Comparison of ENCODE assay signal across 8 cellular contexts in genomic region chr7:74253975-74254857, GRCh38. TPM values are rescaled to one million over a fixed set of nuclear protein-coding genes. Genes with fewer than 3 reads are reported as not detected.
DNase-seq lines count a peak whose midpoint lies in the region; ATAC-seq, FAIRE-seq and TF ChIP-seq lines count a peak whose summit lies in the region.

Gene RFC2 (minus strand): TSS chr7:74254399. CDS start chr7:74254383, 16 bp downstream.

- WGBS in prostate gland: under 1% methylated on average over 63 of the region's 83 CpGs
- under 1% methylated on average over 83 of the region's 83 CpGs for WGBS in urinary bladder

- H3K4me3 ChIP-seq in left ventricle myocardium inferior (peak within 1 kb of the TSS; percentile 90), prostate gland (peak within 1 kb of the TSS; percentile 80 to 85), urinary bladder (ENCODE audit: low read depth, low read length) (peak within 1 kb of the TSS; percentile 74)

- TF ChIP-seq CTCF in left ventricle myocardium inferior (IDR thresholded peaks at IDR 0.05; ENCODE audit: borderline replicate concordance): peak; percentile 60
- peak; percentile 30 to 92 (median 56) for TF ChIP-seq CTCF in prostate gland (IDR thresholded peaks at IDR 0.05)

- FAIRE-seq in GM12891 (lab: Jason Lieb, UNC): peak; percentile 97

- H3K27ac ChIP-seq in left ventricle myocardium inferior (replicated peaks) (peak within 1 kb of the TSS; percentile 96), prostate gland (peak within 1 kb of the TSS; percentile 88 to 96), urinary bladder (ENCODE audit: low read depth) (peak within 1 kb of the TSS; percentile 92)

- H3K27me3 ChIP-seq in left ventricle myocardium inferior (ENCODE audit: low read depth) (no peaks in the 10 kb centered on the region), prostate gland (replicated peaks; ENCODE audit: insufficient read depth) (no peaks in the 10 kb centered on the region)

- TF ChIP-seq POLR2A in GM12891 (IDR thresholded peaks at IDR 0.05; ENCODE audit: low read depth, low read length): peak; percentile 58
- TF ChIP-seq POLR2A in prostate gland (IDR thresholded peaks at IDR 0.05): peak; percentile 87

- peak; percentile 92 for ATAC-seq in HG02840 (IDR thresholded peaks at IDR 0.05; ENCODE audit: low FRiP score, unreplicated experiment)

- intact Hi-C loops in T-helper 1 cell treated with Interleukin-12 subunit alpha and Interleukin-12 subunit beta and Interleukin-4 antibody, amounts not matched to agents 30 ng/mL and 1 ng/mL, for 36 hours (cut with micrococcal nuclease): loop anchor here (1.0 to 5.0 kb wide), 11 partner anchors 15 to 675 kb away; partner anchors contain the start of genes ABHD11, CLIP2, EIF4H and GTF2I
- intact Hi-C loops in left ventricle myocardium inferior (cut with micrococcal nuclease): no loop called here
- intact Hi-C loops in prostate gland (cut with DNase I): no loop called here

- H3K4me1 ChIP-seq in left ventricle myocardium inferior: peaks cover 41% of the 10 kb centered on the region
- no peaks in the 10 kb centered on the region for H3K4me1 ChIP-seq in prostate gland (replicated peaks)
- H3K4me1 ChIP-seq in urinary bladder (ENCODE audit: insufficient read depth): no peaks in the 10 kb centered on the region

- peaks cover 21% of the 10 kb centered on the region for H3K36me3 ChIP-seq in left ventricle myocardium inferior
- no peaks in the 10 kb centered on the region for H3K36me3 ChIP-seq in prostate gland
- peaks cover 3% of the 10 kb centered on the region for H3K36me3 ChIP-seq in urinary bladder (ENCODE audit: insufficient read depth)

- H3K9me3 ChIP-seq in left ventricle myocardium inferior (replicated peaks): no peaks in the 10 kb centered on the region
- no peaks in the 10 kb centered on the region for H3K9me3 ChIP-seq in prostate gland

- DNase-seq in GM12891 (ENCODE audit: insufficient read length, low spot score) (peak; percentile 94), NCI-H146 (lab: John Stamatoyannopoulos, UW) (peak; percentile 96), amniotic stem cell (lab: John Stamatoyannopoulos, UW) (peak; percentile 81), left ventricle myocardium inferior (peak; percentile 97), prostate gland (ENCODE audit: low spot score) (peak; percentile 95)

TF ChIP-seq in GM12891, 5 proteins besides CTCF, POLR2A, EP300 and RAD21:
- TF ChIP-seq POU2F2 (IDR thresholded peaks at IDR 0.05; ENCODE audit: low read depth, low read length) (peak; percentile 64; the same call in 1 of the 2 replicates), POLR2AphosphoS5 (IDR thresholded peaks at IDR 0.05; ENCODE audit: low read depth, low read length) (0 out of 2 replicates have a peak, but pooled peaks have one; percentile 68), SPI1 (IDR thresholded peaks at IDR 0.05; ENCODE audit: low read depth, low read length) (peak; percentile 32; the same call in 1 of the 2 replicates), PAX5 (IDR thresholded peaks at IDR 0.05; ENCODE audit: insufficient read depth, low read length, severe bottlenecking) (peak; percentile 20), TAF1 (IDR thresholded peaks at IDR 0.05; ENCODE audit: low read depth, low read length) (peak; percentile 45; the same call in 1 of the 2 replicates)

RNA-seq across cellular contexts. Expression of gene RFC2, which starts in this region (rescaled TPM):
- 41.1 TPM for polyA plus RNA-seq in GM12891 (2012; ENCODE audit: low read depth, missing spikeins)
- 51.7 and 55.0 TPM in 2 replicates for total RNA-seq in T-helper 1 cell treated with Interleukin-12 subunit alpha and Interleukin-12 subunit beta and Interleukin-4 antibody, amounts not matched to agents 30 ng/mL and 1 ng/mL, for 36 hours
- 8.7 TPM for total RNA-seq in left ventricle myocardium inferior
- 10 to 100 TPM; 15.6 to 21.9 TPM for total RNA-seq in prostate gland
- total RNA-seq in urinary bladder: 19.5 TPM
- 22.4 TPM for polyA plus RNA-seq in urinary bladder

Comparison
In these comparisons a context has a peak if more than half of its experiments do, and no peak if none do; other contexts are left out.
1. Peak in every context shown above with its lines: DNase-seq, ATAC-seq, H3K4me3 ChIP-seq and H3K27ac ChIP-seq.